ENCODE assay signal across 1 cellular context in the genomic region with DNA sequence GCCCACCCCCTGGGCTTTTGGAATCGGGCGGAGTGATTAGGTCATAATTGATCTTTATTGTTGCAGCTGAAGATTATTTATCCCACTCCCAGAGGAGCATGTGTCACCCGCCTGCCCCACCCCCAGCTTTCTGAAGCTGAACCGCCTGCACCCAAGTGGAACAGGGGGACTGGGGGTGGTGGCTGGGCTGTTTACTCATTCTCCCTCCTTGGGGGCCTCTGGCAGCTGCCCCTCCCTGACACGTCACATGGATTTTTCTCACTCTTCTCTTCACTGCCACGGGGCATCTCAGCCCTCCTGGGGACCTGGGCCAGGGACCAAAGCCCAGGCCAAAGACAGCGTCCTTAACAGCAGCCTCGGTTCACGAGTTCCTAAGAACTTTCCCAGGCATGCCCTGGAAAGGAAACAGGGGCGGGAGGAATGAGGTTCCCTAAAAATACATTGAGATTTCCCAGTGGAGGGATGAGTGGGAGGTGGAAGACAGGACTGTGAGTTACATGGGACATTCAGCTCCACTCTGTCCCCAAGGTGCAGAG.
TF ChIP-seq lines count a peak whose summit lies in the region.

No MANE protein-coding gene starts in this region.

TF ChIP-seq in GM23338, 12 proteins besides CTCF, POLR2A, EP300 and RAD21 (continued from another document):
- TF ChIP-seq, protein P1, sequence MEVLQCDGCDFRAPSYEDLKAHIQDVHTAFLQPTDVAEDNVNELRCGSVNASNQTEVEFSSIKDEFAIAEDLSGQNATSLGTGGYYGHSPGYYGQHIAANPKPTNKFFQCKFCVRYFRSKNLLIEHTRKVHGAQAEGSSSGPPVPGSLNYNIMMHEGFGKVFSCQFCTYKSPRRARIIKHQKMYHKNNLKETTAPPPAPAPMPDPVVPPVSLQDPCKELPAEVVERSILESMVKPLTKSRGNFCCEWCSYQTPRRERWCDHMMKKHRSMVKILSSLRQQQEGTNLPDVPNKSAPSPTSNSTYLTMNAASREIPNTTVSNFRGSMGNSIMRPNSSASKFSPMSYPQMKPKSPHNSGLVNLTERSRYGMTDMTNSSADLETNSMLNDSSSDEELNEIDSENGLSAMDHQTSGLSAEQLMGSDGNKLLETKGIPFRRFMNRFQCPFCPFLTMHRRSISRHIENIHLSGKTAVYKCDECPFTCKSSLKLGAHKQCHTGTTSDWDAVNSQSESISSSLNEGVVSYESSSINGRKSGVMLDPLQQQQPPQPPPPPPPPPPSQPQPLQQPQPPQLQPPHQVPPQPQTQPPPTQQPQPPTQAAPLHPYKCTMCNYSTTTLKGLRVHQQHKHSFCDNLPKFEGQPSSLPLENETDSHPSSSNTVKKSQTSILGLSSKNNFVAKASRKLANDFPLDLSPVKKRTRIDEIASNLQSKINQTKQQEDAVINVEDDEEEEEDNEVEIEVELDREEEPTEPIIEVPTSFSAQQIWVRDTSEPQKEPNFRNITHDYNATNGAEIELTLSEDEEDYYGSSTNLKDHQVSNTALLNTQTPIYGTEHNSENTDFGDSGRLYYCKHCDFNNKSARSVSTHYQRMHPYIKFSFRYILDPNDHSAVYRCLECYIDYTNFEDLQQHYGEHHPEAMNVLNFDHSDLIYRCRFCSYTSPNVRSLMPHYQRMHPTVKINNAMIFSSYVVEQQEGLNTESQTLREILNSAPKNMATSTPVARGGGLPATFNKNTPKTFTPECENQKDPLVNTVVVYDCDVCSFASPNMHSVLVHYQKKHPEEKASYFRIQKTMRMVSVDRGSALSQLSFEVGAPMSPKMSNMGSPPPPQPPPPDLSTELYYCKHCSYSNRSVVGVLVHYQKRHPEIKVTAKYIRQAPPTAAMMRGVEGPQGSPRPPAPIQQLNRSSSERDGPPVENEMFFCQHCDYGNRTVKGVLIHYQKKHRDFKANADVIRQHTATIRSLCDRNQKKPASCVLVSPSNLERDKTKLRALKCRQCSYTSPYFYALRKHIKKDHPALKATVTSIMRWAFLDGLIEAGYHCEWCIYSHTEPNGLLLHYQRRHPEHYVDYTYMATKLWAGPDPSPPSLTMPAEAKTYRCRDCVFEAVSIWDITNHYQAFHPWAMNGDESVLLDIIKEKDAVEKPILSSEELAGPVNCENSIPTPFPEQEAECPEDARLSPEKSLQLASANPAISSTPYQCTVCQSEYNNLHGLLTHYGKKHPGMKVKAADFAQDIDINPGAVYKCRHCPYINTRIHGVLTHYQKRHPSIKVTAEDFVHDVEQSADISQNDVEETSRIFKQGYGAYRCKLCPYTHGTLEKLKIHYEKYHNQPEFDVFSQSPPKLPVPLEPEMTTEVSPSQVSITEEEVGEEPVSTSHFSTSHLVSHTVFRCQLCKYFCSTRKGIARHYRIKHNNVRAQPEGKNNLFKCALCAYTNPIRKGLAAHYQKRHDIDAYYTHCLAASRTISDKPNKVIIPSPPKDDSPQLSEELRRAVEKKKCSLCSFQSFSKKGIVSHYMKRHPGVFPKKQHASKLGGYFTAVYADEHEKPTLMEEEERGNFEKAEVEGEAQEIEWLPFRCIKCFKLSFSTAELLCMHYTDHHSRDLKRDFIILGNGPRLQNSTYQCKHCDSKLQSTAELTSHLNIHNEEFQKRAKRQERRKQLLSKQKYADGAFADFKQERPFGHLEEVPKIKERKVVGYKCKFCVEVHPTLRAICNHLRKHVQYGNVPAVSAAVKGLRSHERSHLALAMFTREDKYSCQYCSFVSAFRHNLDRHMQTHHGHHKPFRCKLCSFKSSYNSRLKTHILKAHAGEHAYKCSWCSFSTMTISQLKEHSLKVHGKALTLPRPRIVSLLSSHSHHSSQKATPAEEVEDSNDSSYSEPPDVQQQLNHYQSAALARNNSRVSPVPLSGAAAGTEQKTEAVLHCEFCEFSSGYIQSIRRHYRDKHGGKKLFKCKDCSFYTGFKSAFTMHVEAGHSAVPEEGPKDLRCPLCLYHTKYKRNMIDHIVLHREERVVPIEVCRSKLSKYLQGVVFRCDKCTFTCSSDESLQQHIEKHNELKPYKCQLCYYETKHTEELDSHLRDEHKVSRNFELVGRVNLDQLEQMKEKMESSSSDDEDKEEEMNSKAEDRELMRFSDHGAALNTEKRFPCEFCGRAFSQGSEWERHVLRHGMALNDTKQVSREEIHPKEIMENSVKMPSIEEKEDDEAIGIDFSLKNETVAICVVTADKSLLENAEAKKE (CRISPR knock-in tag; IDR thresholded peaks at IDR 0.05) = no peak
- TF ChIP-seq JUNB (IDR thresholded peaks at IDR 0.05; ENCODE audit: unreplicated experiment) (no peak), CREB1 (CRISPR knock-in tag; IDR thresholded peaks at IDR 0.05; ENCODE audit: low read depth) (no peak), EZH2 (IDR thresholded peaks at IDR 0.05; ENCODE audit: low read depth, unreplicated experiment) (no peak)
